11 cellular contexts compared by ENCODE assay signal in the genomic region with DNA sequence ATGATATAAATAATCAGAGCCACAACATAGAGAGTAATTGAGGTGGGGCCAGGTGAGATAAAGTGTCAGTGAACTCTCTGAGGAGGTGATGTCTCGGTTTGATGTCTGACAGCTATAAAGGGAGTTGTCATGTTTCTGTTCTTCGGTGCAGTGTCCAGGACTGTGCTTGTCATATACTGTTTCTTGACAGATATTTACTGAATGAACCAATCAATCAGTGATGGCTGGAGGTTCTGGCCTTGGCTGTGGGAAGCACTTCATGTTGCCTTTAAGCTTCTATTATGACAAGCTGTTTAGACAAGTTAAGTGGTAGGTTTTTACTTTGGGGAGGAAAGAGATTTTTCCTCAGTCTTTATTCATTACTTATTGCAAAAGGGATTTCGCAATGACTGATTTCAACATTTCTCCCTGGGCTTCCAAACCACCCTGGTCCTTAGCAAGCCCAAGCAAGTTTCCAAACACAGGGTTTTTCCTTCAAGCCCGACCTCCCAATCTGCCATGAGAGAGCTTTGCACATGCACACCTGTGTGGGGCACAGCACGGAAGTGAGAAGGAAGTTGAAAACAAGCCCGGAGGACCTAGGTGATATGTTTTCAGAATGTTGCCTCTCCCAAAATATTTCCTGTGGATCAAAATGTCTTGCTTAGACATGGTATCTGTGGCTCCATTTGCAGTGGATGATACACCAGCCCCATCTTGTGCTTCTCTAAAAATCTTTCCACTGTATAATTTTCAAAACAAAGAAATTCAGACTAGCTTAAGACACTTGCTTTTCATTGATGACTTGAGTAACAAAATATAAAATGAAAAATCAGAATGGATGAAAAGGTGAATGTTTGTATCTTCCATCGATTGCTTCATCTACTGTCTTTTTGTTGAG.
DNase-seq lines count a peak whose midpoint lies in the region; ATAC-seq and TF ChIP-seq lines count a peak whose summit lies in the region.
"Had no signal": no experiment of that assay in that cellular context is flagged by ENCODE, and none has a peak within 500 bp of the region (broad histone marks: within the 10 kb centered on the region; RNA-seq: fewer than 3 reads in every experiment).

No MANE protein-coding gene starts in this region.

- no peaks in the 10 kb centered on the region for H3F3A ChIP-seq in smooth muscle cell (ENCODE audit: low read depth)

- H4K20me1 ChIP-seq in smooth muscle cell (ENCODE audit: low read depth): no peaks in the 10 kb centered on the region

- H3K9ac ChIP-seq in adipocyte (ENCODE audit: low read length): peak overlapping the region; percentile 5
- H3K9ac ChIP-seq in smooth muscle cell (ENCODE audit: low read depth): no peak overlapping the region

- TF ChIP-seq CTCF in fibroblast of the aortic adventitia (IDR thresholded peaks at IDR 0.05; ENCODE audit: insufficient read depth, low read length): no peak
- TF ChIP-seq CTCF in smooth muscle cell (IDR thresholded peaks at IDR 0.05; ENCODE audit: borderline replicate concordance, insufficient read depth, poor library complexity, severe bottlenecking): no peak

- H3K27me3 ChIP-seq in adipocyte (replicated peaks; ENCODE audit: control insufficient read depth, insufficient read depth, low read length): no peaks in the 10 kb centered on the region
- no peaks in the 10 kb centered on the region for H3K27me3 ChIP-seq in smooth muscle cell (ENCODE audit: low read depth)
- H3K27me3 ChIP-seq: testis had no signal

- H3K79me2 ChIP-seq in smooth muscle cell (ENCODE audit: low read depth): no peaks in the 10 kb centered on the region

- ATAC-seq in GM18867 (IDR thresholded peaks at IDR 0.05; ENCODE audit: unreplicated experiment): no peak
- ATAC-seq: Panc1 had no signal

- H2AFZ ChIP-seq in smooth muscle cell (ENCODE audit: low read depth): peak overlapping the region; percentile 25

- DNase-seq in NCI-H2227 treated with DMSO at 0.1 percent for 48 hours (lab: John Stamatoyannopoulos, UW): peak; percentile 26
- DNase-seq in NCI-H2227 (lab: John Stamatoyannopoulos, UW; ENCODE audit: unreplicated experiment): no peak
- DNase-seq in adipocyte (ENCODE audit: low read depth): peak; percentile 94
- DNase-seq in fibroblast of the aortic adventitia (ENCODE audit: low read depth): peak; percentile 86
- DNase-seq in smooth muscle cell (lab: John Stamatoyannopoulos, UW; ENCODE audit: unreplicated experiment): no peak
- no peak for DNase-seq in activated naive CD4-positive, alpha-beta T cell treated with anti-CD3 and anti-CD28 coated beads, Interleukin-2, amount 50 U/mL, for 16 hours
- no peak for DNase-seq in NCI-H1105 (lab: John Stamatoyannopoulos, UW)
- DNase-seq: stimulated activated CD4-positive, alpha-beta T cell treated with anti-CD3 and anti-CD28 coated beads, Interleukin-4, amount 100 ng/mL, for 4 hours; testis had no signal

- H3K9me3 ChIP-seq in adipocyte (ENCODE audit: control insufficient read depth, low read length) (no peaks in the 10 kb centered on the region), smooth muscle cell (replicated peaks; ENCODE audit: low read depth) (no peaks in the 10 kb centered on the region)
- H3K9me3 ChIP-seq: testis had no signal

- H3K27ac ChIP-seq in smooth muscle cell (ENCODE audit: low read depth): no peak overlapping the region
- H3K27ac ChIP-seq: testis had no signal

- H3K36me3 ChIP-seq in adipocyte (ENCODE audit: control insufficient read depth, insufficient read depth, low read length, severe bottlenecking) (no peaks in the 10 kb centered on the region), smooth muscle cell (ENCODE audit: low read depth) (no peaks in the 10 kb centered on the region)

- no peak overlapping the region for H3K4me2 ChIP-seq in smooth muscle cell

- 88% methylated on average over 7 of the region's 7 CpGs for WGBS in smooth muscle cell (ENCODE audit: low lambda C conversion rate)

- H3K4me3 ChIP-seq in adipocyte (ENCODE audit: low read length): no peak overlapping the region
- H3K4me3 ChIP-seq in fibroblast of the aortic adventitia (ENCODE audit: low read depth, low read length): no peak overlapping the region
- no peak overlapping the region for H3K4me3 ChIP-seq in smooth muscle cell
- H3K4me3 ChIP-seq: testis had no signal

- H3K4me1 ChIP-seq in adipocyte (ENCODE audit: control insufficient read depth, insufficient read depth, low read length): peaks cover 10% of the 10 kb centered on the region
- peaks cover 19% of the 10 kb centered on the region for H3K4me1 ChIP-seq in smooth muscle cell (ENCODE audit: low read depth)
- H3K4me1 ChIP-seq: testis had no signal

Comparison
In these comparisons a context has a peak if more than half of its experiments do, and no peak if none do; other contexts are left out.
1. DNase-seq: peak in NCI-H2227 treated with DMSO at 0.1 percent for 48 hours (single experiment), adipocyte (single experiment) and fibroblast of the aortic adventitia (single experiment); none in NCI-H2227 (single experiment), smooth muscle cell (single experiment), activated naive CD4-positive, alpha-beta T cell treated with anti-CD3 and anti-CD28 coated beads, Interleukin-2, amount 50 U/mL, for 16 hours (single experiment) and NCI-H1105 (single experiment).